In genomic region chr7:45625714-45626440, GRCh38 we compare ENCODE assay signal across 17 cellular contexts.
"Had no signal": no experiment of that assay in that cellular context is flagged by ENCODE, and none has a peak within 500 bp of the region (broad histone marks: within the 10 kb centered on the region; RNA-seq: fewer than 3 reads in every experiment).

No MANE protein-coding gene starts in this region.

- ATAC-seq: esophagus mucosa, heart left ventricle, left colon had no signal

- H3K27ac Mint-ChIP-seq: activated naive CD8-positive, alpha-beta T cell treated with anti-CD3 and anti-CD28 coated beads for 36 hours had no signal

- H3K36me3 Mint-ChIP-seq: activated naive CD8-positive, alpha-beta T cell treated with anti-CD3 and anti-CD28 coated beads for 36 hours had no signal

- H3K9me3 ChIP-seq: thoracic aorta had no signal

- H3K4me3 ChIP-seq: heart left ventricle, spleen, thoracic aorta, upper lobe of left lung had no signal

- H3K4me3 Mint-ChIP-seq: activated naive CD8-positive, alpha-beta T cell treated with anti-CD3 and anti-CD28 coated beads for 36 hours; central memory CD8-positive, alpha-beta T cell had no signal

- H3K27me3 Mint-ChIP-seq: activated naive CD8-positive, alpha-beta T cell treated with anti-CD3 and anti-CD28 coated beads for 36 hours; central memory CD8-positive, alpha-beta T cell had no signal

- H3K36me3 ChIP-seq: heart left ventricle, spleen, thoracic aorta, upper lobe of left lung, WERI-Rb-1 had no signal

- H3K4me1 ChIP-seq: heart left ventricle, spleen, upper lobe of left lung had no signal

- DNase-seq: activated naive CD4-positive, alpha-beta T cell treated with Interleukin-2 at 50 U/mL for 16 hours; activated naive CD8-positive, alpha-beta T cell treated with anti-CD3 and anti-CD28 coated beads for 36 hours; activated T-cell treated with anti-CD3 and anti-CD28 coated beads, Interleukin-2, amount 50 U/mL, for 48 hours; effector memory CD4-positive, alpha-beta T cell; heart left ventricle; left colon; mesenchymal stem cell; retina; spleen; stimulated activated CD4-positive, alpha-beta T cell treated with anti-CD3 and anti-CD28 coated beads, Interleukin-4, amount 100 ng/mL, for 1 hour; stimulated activated naive CD4-positive, alpha-beta T cell; T-helper 1 cell; upper lobe of left lung; WERI-Rb-1 had no signal

- H3K4me1 Mint-ChIP-seq: activated naive CD8-positive, alpha-beta T cell treated with anti-CD3 and anti-CD28 coated beads for 36 hours; central memory CD8-positive, alpha-beta T cell had no signal
